Comparison of ENCODE assay signal across 19 cellular contexts in genomic region chr17:74801896-74802295, GRCh38. TPM values are rescaled to one million over a fixed set of nuclear protein-coding genes. Genes with fewer than 3 reads are reported as not detected.
"Had no signal": no experiment of that assay in that cellular context is flagged by ENCODE, and none has a peak within 500 bp of the region (broad histone marks: within the 10 kb centered on the region; RNA-seq: fewer than 3 reads in every experiment).

No MANE protein-coding gene starts in this region.

- H3K27ac Mint-ChIP-seq: nephron progenitor cell had no signal

- H3K27ac ChIP-seq: epithelial cell of prostate, heart left ventricle, neutrophil, right atrium auricular region, sigmoid colon, skin epidermis, stomach, thoracic aorta, transverse colon had no signal

- H3K27me3 Mint-ChIP-seq: naive B cell had no signal

- ATAC-seq: heart left ventricle, left colon had no signal

- H3K36me3 ChIP-seq: transverse colon had no signal

- H3K4me3 ChIP-seq: heart left ventricle, right atrium auricular region, sigmoid colon, skin epidermis, stomach, thoracic aorta, transverse colon had no signal

- H3K4me1 ChIP-seq: right atrium auricular region, stomach had no signal

- H3K4me3 Mint-ChIP-seq: naive B cell, nephron progenitor cell had no signal

- DNase-seq: effector memory CD4-positive, alpha-beta T cell; foreskin melanocyte; heart left ventricle; hippocampal formation; left colon; mesendoderm; naive B cell; nephron progenitor cell; posterior cingulate gyrus; sigmoid colon; stimulated activated naive CD4-positive, alpha-beta T cell; stomach; transverse colon had no signal

- H3K9me3 ChIP-seq: heart left ventricle, neutrophil, right atrium auricular region, sigmoid colon, stomach, thoracic aorta, transverse colon had no signal

- H3K9me3 Mint-ChIP-seq: naive B cell, nephron progenitor cell had no signal

- H3K27me3 ChIP-seq: heart left ventricle, neutrophil, right atrium auricular region, sigmoid colon, stomach, transverse colon had no signal

RNA-seq across cellular contexts. Expression of gene GRIN2C, which starts 57.8 kb away (rescaled TPM):
- total RNA-seq: kidney epithelial cell had no signal
